ENCODE assay signal across 19 cellular contexts in the genomic region with DNA sequence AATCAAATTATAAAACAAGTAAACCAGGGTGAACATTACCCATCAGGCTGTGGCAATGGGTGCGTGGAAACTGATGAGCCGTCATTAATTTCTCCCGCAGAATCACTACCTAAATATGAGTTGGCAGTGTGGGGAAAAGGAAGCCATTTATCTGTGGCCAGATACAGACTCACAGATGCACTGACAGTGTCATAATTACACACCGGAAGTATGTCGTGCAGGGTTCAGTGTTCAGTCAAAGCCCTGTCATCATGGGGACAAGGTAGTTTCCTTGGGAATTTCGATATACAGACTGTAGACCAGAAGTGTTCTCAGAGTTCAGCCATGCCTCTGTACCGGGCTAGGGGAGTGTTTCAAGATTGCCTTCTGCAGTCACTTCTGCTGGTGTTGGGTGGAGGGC.
A peak's percentile ranks its signal among the peaks of the same experiment; 100 is the strongest.
DNase-seq lines count a peak whose midpoint lies in the region; ATAC-seq, FAIRE-seq and TF ChIP-seq lines count a peak whose summit lies in the region.
"Had no signal": no experiment of that assay in that cellular context is flagged by ENCODE, and none has a peak within 500 bp of the region (broad histone marks: within the 10 kb centered on the region; RNA-seq: fewer than 3 reads in every experiment).

No MANE protein-coding gene starts in this region.

- no peaks in the 10 kb centered on the region for H3K9me1 ChIP-seq in K562 (ENCODE audit: control insufficient read depth, insufficient read depth, low read length)

- H2AFZ ChIP-seq in K562 (ENCODE audit: low read depth, low read length) = no peak overlapping the region
- H2AFZ ChIP-seq: GM23338 had no signal

- TF ChIP-seq EP300 in K562 (IDR thresholded peaks at IDR 0.05; ENCODE audit: low read length) = no peak

- POLR2A ChIA-PET in K562 (lab: Yijun Ruan, JAX) = no interaction called here

- intact Hi-C loops in K562 (cut with micrococcal nuclease) = no loop called here

- no peaks in the 10 kb centered on the region for H3K36me3 ChIP-seq in K562 (ENCODE audit: control insufficient read depth, insufficient read depth, low read length)
- no peaks in the 10 kb centered on the region for H3K36me3 ChIP-seq in brain microvascular endothelial cell (replicated peaks)
- H3K36me3 ChIP-seq: BLaER1 treated with 17β-estradiol and CSF1 and Interleukin-3, amounts not matched to agents 10 nM and 100 nM; HAP-1 had no signal

- in situ Hi-C loops in K562 (cut with MboI) (no loop called here), brain microvascular endothelial cell (cut with HindIII; ENCODE audit: low pct_ligation_motif_present, low sequenced_read_pairs) (no loop called here)

- H3K9ac ChIP-seq in K562 (ENCODE audit: insufficient read depth in 1 of 2, low read depth in 2 of 2, low read length in 2 of 2) = no peak overlapping the region
- H3K9ac ChIP-seq: BLaER1 treated with 17β-estradiol and CSF1 and Interleukin-3, amounts not matched to agents 10 nM and 100 nM had no signal

- TF ChIP-seq RAD21 in K562 (CRISPR knock-in tag; conservative IDR thresholded peaks at IDR 0.05 in 1 of 2, IDR thresholded peaks at IDR 0.05 in 1 of 2) = no peak

- CTCF ChIA-PET in K562 (lab: Yijun Ruan, JAX; ENCODE audit: low intra/inter-chr PET ratio) = no interaction called here

- H3K79me2 ChIP-seq in K562 (ENCODE audit: control insufficient read depth, insufficient read depth, low read length) = no peaks in the 10 kb centered on the region

- no peaks in the 10 kb centered on the region for H3K9me3 ChIP-seq in K562 (replicated peaks; ENCODE audit: control insufficient read depth, insufficient read depth, low read depth, low read length)
- H3K9me3 ChIP-seq: BLaER1 treated with 17β-estradiol and CSF1 and Interleukin-3, amounts not matched to agents 10 nM and 100 nM; HAP-1 had no signal

- H3K27me3 ChIP-seq in K562 (ENCODE audit: control insufficient read depth in 2 of 2, insufficient read depth in 2 of 2, low read length in 2 of 2) = no peaks in the 10 kb centered on the region; a peak in 1 of 5 replicates
- no peaks in the 10 kb centered on the region for H3K27me3 ChIP-seq in brain microvascular endothelial cell (replicated peaks)
- H3K27me3 ChIP-seq: BLaER1 treated with 17β-estradiol and CSF1 and Interleukin-3, amounts not matched to agents 10 nM and 100 nM had no signal

- no peak for TF ChIP-seq POLR2A in K562 (conservative IDR thresholded peaks at IDR 0.05)

- BruUV-seq in K562 (replicated peaks; lab: Mats Ljungman, UMichigan) = no TSS peak

- TF ChIP-seq CTCF in K562 (IDR thresholded peaks at IDR 0.05 in 2 of 3, conservative IDR thresholded peaks at IDR 0.05 in 1 of 3; ENCODE audit: insufficient read depth in 2 of 3, low read depth in 1 of 3, low read length in 3 of 3) (no peak), brain microvascular endothelial cell (IDR thresholded peaks at IDR 0.05; ENCODE audit: low read depth, low read length, missing control alignments) (no peak)

- H3K4me3 ChIP-seq in K562 (no peak overlapping the region), brain microvascular endothelial cell (ENCODE audit: low read depth, low read length) (no peak overlapping the region)
- H3K4me3 ChIP-seq: BLaER1 treated with 17β-estradiol and CSF1 and Interleukin-3, amounts not matched to agents 10 nM and 100 nM; GM23338; HAP-1 had no signal

- no peaks in the 10 kb centered on the region for H3K4me1 ChIP-seq in K562 (replicated peaks in 1 of 2; ENCODE audit: control insufficient read depth in 2 of 2, insufficient read depth in 2 of 2, low read length in 2 of 2)
- H3K4me1 ChIP-seq: HAP-1 had no signal

- peak; percentile 3 for DNase-seq in NCI-H2227 (lab: John Stamatoyannopoulos, UW; ENCODE audit: unreplicated experiment)
- no peak for DNase-seq in NCI-H2227 treated with DMSO at 0.1 percent for 48 hours (lab: John Stamatoyannopoulos, UW)
- DNase-seq in HT1080 (ENCODE audit: low read depth) = peak; percentile 18
- DNase-seq in K562 (ENCODE audit: extremely low read depth in 1 of 4, low spot score in 3 of 4) = no peak
- no peak for DNase-seq in midbrain (lab: John Stamatoyannopoulos, UW)
- DNase-seq in UCSD-AML1 (lab: John Stamatoyannopoulos, UW; ENCODE audit: unreplicated experiment) = no peak
- DNase-seq in OCI-M2 (lab: John Stamatoyannopoulos, UW; ENCODE audit: unreplicated experiment) = no peak
- no peak for DNase-seq in brain microvascular endothelial cell
- DNase-seq: CD4-positive, alpha-beta T cell; CD8-positive, alpha-beta memory T cell; DMS 273 treated with DMSO at 0.1 percent for 48 hours; DMS79; GF-D8 had no signal

- ATAC-seq in K562 = no peak
- ATAC-seq: GM23338 had no signal

- H3K27ac ChIP-seq in K562 (ENCODE audit: extremely low read depth, low read depth, low read length) = no peak overlapping the region
- H3K27ac ChIP-seq in brain microvascular endothelial cell = no peak overlapping the region
- H3K27ac ChIP-seq: 22Rv1; BLaER1 treated with 17β-estradiol and CSF1 and Interleukin-3, amounts not matched to agents 10 nM and 100 nM had no signal

- H3K4me2 ChIP-seq in K562 (ENCODE audit: insufficient read depth, low read length) = no peak overlapping the region
- H3K4me2 ChIP-seq: BLaER1 treated with 17β-estradiol and CSF1 and Interleukin-3, amounts not matched to agents 10 nM and 100 nM; GM23338 had no signal

- WGBS in K562 (ENCODE audit: insufficient coverage, low coverage, missing lambda C conversion rate) = 2% methylated on average over 7 of the region's 7 CpGs

- no peaks in the 10 kb centered on the region for H4K20me1 ChIP-seq in K562 (replicated peaks; ENCODE audit: control insufficient read depth, insufficient read depth, low read length)
- H4K20me1 ChIP-seq: BLaER1 treated with 17β-estradiol and CSF1 and Interleukin-3, amounts not matched to agents 10 nM and 100 nM had no signal

- FAIRE-seq in K562 (lab: Jason Lieb, UNC) = no peak
- FAIRE-seq: A204.1, D721Med had no signal

TF ChIP-seq in K562, 482 proteins besides CTCF, POLR2A, EP300 and RAD21:
- TF ChIP-seq SIX5 (IDR thresholded peaks at IDR 0.05; ENCODE audit: borderline replicate concordance in 1 of 2, insufficient read depth in 1 of 2, low read depth in 1 of 2, low read length in 2 of 2) (no peak), GABPA (tag; conservative IDR thresholded peaks at IDR 0.05; ENCODE audit: low read depth) (peak; percentile 61)
TF ChIP-seq in K562: peak in this region for 1.

Comparison
In these comparisons a context has a peak if more than half of its experiments do, and no peak if none do; other contexts are left out.
1. DNase-seq: peak in NCI-H2227 (single experiment) and HT1080 (single experiment); none in NCI-H2227 treated with DMSO at 0.1 percent for 48 hours (single experiment), K562 (0 of 4), midbrain (single experiment), UCSD-AML1 (single experiment), OCI-M2 (single experiment) and brain microvascular endothelial cell (single experiment).